ENCODE assay signal across 26 cellular contexts in the genomic region with DNA sequence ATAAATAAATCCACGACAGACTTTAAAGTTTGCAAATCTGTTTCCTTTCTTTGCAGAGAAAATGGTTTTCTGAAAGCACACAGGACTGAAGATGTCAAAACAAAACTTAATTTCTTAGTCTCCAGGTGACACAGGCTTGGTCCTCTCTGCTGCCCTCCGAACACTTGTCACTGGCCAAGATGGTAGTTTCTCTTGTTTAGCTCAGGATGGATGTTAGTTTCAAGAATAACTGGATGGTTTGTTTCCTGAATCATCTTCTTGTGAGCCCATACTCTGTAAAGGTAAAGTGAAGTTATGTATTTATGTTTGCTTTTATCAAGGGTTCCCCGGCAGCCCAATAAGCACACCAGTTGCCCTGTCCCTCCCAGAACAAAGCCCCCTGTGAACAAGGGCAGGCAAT. TPM values are rescaled to one million over a fixed set of nuclear protein-coding genes. Genes with fewer than 3 reads are reported as not detected.
A peak's percentile ranks its signal among the peaks of the same experiment; 100 is the strongest.
DNase-seq lines count a peak whose midpoint lies in the region; ATAC-seq lines count a peak whose summit lies in the region.
"Had no signal": no experiment of that assay in that cellular context is flagged by ENCODE, and none has a peak within 500 bp of the region (broad histone marks: within the 10 kb centered on the region; RNA-seq: fewer than 3 reads in every experiment).

No MANE protein-coding gene starts in this region.

- no peaks in the 10 kb centered on the region for H3K27me3 Mint-ChIP-seq in activated CD4-positive, alpha-beta T cell treated with anti-CD3 and anti-CD28 coated beads, Interleukin-2, amount 10 ng/mL, durations not matched to agents 24 days and 14 days
- H3K27me3 Mint-ChIP-seq in CD4-positive, CD25-positive, alpha-beta regulatory T cell = no peaks in the 10 kb centered on the region
- no peaks in the 10 kb centered on the region for H3K27me3 Mint-ChIP-seq in activated naive CD8-positive, alpha-beta T cell treated with anti-CD3 and anti-CD28 coated beads for 36 hours
- no peaks in the 10 kb centered on the region for H3K27me3 Mint-ChIP-seq in stimulated activated naive B cell treated with anti-CD40 and anti-IgM and Interleukin-4, amounts not matched to agents 10 μg/mL and 1 μg/mL and 100 μg/mL, for 72 hours
- H3K27me3 Mint-ChIP-seq: B cell; CD8-positive, alpha-beta memory T cell; IgD-negative memory B cell had no signal

- peaks cover 38% of the 10 kb centered on the region for H3K36me3 Mint-ChIP-seq in activated CD4-positive, alpha-beta T cell treated with anti-CD3 and anti-CD28 coated beads, Interleukin-2, amount 10 ng/mL, durations not matched to agents 24 days and 14 days (ENCODE audit: low read depth)
- peaks cover 13% of the 10 kb centered on the region for H3K36me3 Mint-ChIP-seq in CD4-positive, CD25-positive, alpha-beta regulatory T cell
- H3K36me3 Mint-ChIP-seq in activated naive CD8-positive, alpha-beta T cell treated with anti-CD3 and anti-CD28 coated beads for 36 hours = peaks cover 11% of the 10 kb centered on the region
- peaks cover 12% of the 10 kb centered on the region in 2 donors for H3K36me3 Mint-ChIP-seq in stimulated activated naive B cell treated with anti-CD40 and anti-IgM and Interleukin-4, amounts not matched to agents 10 μg/mL and 1 μg/mL and 100 μg/mL, for 72 hours

- no peaks in the 10 kb centered on the region for H3K9me3 Mint-ChIP-seq in activated CD4-positive, alpha-beta T cell treated with anti-CD3 and anti-CD28 coated beads, Interleukin-2, amount 10 ng/mL, durations not matched to agents 24 days and 14 days
- H3K9me3 Mint-ChIP-seq in CD4-positive, CD25-positive, alpha-beta regulatory T cell = no peaks in the 10 kb centered on the region
- H3K9me3 Mint-ChIP-seq in activated naive CD8-positive, alpha-beta T cell treated with anti-CD3 and anti-CD28 coated beads for 36 hours = no peaks in the 10 kb centered on the region
- no peaks in the 10 kb centered on the region for H3K9me3 Mint-ChIP-seq in stimulated activated naive B cell treated with anti-CD40 and anti-IgM and Interleukin-4, amounts not matched to agents 10 μg/mL and 1 μg/mL and 100 μg/mL, for 72 hours
- H3K9me3 Mint-ChIP-seq: CD8-positive, alpha-beta memory T cell; IgD-negative memory B cell had no signal

- H3K9me3 ChIP-seq in CD4-positive, CD25-positive, alpha-beta regulatory T cell (ENCODE audit: control insufficient read depth in 2 of 2, low read length in 2 of 2) = no peaks in the 10 kb centered on the region

- intact Hi-C loops in activated CD4-positive, alpha-beta T cell treated with anti-CD3 and anti-CD28 coated beads, Interleukin-2, amount 10 ng/mL, durations not matched to agents 24 days and 14 days (cut with micrococcal nuclease) = no loop called here
- intact Hi-C loops in left colon (cut with DNase I, micrococcal nuclease) = no loop called here

- ATAC-seq in CD4-positive, CD25-positive, alpha-beta regulatory T cell (ENCODE audit: low read depth in 2 of 2) = no peak
- ATAC-seq in stimulated activated naive B cell treated with anti-CD40 and anti-IgM and Interleukin-4, amounts not matched to agents 10 μg/mL and 1 μg/mL and 100 μg/mL, for 72 hours (replicated peaks) = no peak
- no peak for ATAC-seq in left colon
- ATAC-seq: HCT116, Panc1 had no signal

- no peak overlapping the region for H3K4me3 ChIP-seq in CD4-positive, CD25-positive, alpha-beta regulatory T cell (ENCODE audit: low read depth, low read length)

- H3K36me3 ChIP-seq in CD4-positive, CD25-positive, alpha-beta regulatory T cell (ENCODE audit: control insufficient read depth, insufficient read depth, low read length) = peaks cover 40% of the 10 kb centered on the region

- H3K27ac Mint-ChIP-seq in activated CD4-positive, alpha-beta T cell treated with anti-CD3 and anti-CD28 coated beads, Interleukin-2, amount 10 ng/mL, durations not matched to agents 24 days and 14 days = peak overlapping the region; percentile 20
- peak overlapping the region in 2 of 3 donors; percentile 8 to 74 for H3K27ac Mint-ChIP-seq in CD4-positive, CD25-positive, alpha-beta regulatory T cell
- peak overlapping the region; percentile 21 for H3K27ac Mint-ChIP-seq in activated naive CD8-positive, alpha-beta T cell treated with anti-CD3 and anti-CD28 coated beads for 36 hours
- H3K27ac Mint-ChIP-seq in stimulated activated naive B cell treated with anti-CD40 and anti-IgM and Interleukin-4, amounts not matched to agents 10 μg/mL and 1 μg/mL and 100 μg/mL, for 72 hours = peak overlapping the region; percentile 51
- H3K27ac Mint-ChIP-seq: B cell had no signal

- H3K4me1 ChIP-seq in CD4-positive, CD25-positive, alpha-beta regulatory T cell (ENCODE audit: control insufficient read depth, insufficient read depth, low read length, poor library complexity, severe bottlenecking) = no peaks in the 10 kb centered on the region

- no peaks in the 10 kb centered on the region for H3K27me3 ChIP-seq in CD4-positive, CD25-positive, alpha-beta regulatory T cell (ENCODE audit: control insufficient read depth, insufficient read depth, low read length)

- H3K27ac ChIP-seq in CD4-positive, CD25-positive, alpha-beta regulatory T cell (ENCODE audit: insufficient read depth, low read length, poor library complexity, severe bottlenecking) = no peak overlapping the region
- H3K27ac ChIP-seq: 22Rv1, C4-2B, HL-60, KMS-11, RWPE1 had no signal

- no peak overlapping the region for H3K4me3 Mint-ChIP-seq in activated CD4-positive, alpha-beta T cell treated with anti-CD3 and anti-CD28 coated beads, Interleukin-2, amount 10 ng/mL, durations not matched to agents 24 days and 14 days
- no peak overlapping the region for H3K4me3 Mint-ChIP-seq in CD4-positive, CD25-positive, alpha-beta regulatory T cell
- no peak overlapping the region for H3K4me3 Mint-ChIP-seq in activated naive CD8-positive, alpha-beta T cell treated with anti-CD3 and anti-CD28 coated beads for 36 hours
- no peak overlapping the region for H3K4me3 Mint-ChIP-seq in stimulated activated naive B cell treated with anti-CD40 and anti-IgM and Interleukin-4, amounts not matched to agents 10 μg/mL and 1 μg/mL and 100 μg/mL, for 72 hours
- H3K4me3 Mint-ChIP-seq: B cell, IgD-negative memory B cell had no signal

- no peak for DNase-seq in activated CD4-positive, alpha-beta T cell treated with anti-CD3 and anti-CD28 coated beads, Interleukin-2, amount 10 ng/mL, durations not matched to agents 24 days and 14 days
- no peak for DNase-seq in activated CD4-positive, alpha-beta T cell treated with anti-CD3 and anti-CD28 coated beads for 48 hours
- DNase-seq in CD4-positive, CD25-positive, alpha-beta regulatory T cell = no peak
- DNase-seq in activated naive CD8-positive, alpha-beta T cell treated with anti-CD3 and anti-CD28 coated beads for 36 hours = no peak
- no peak for DNase-seq in stimulated activated naive B cell treated with anti-CD40 and anti-IgM and Interleukin-4, amounts not matched to agents 10 μg/mL and 1 μg/mL and 100 μg/mL, for 72 hours
- DNase-seq in left colon (no peak), Kasumi-1 (lab: John Stamatoyannopoulos, UW) (no peak)
- DNase-seq: CD8-positive, alpha-beta memory T cell; DMS 273 treated with DMSO at 0.1 percent for 48 hours; DMS79 treated with DMSO at 0.1 percent for 48 hours; NCI-H1092; NCI-H1417 treated with DMSO at 0.1 percent for 48 hours; NCI-H1694 treated with DMSO at 0.1 percent for 48 hours; NCI-H2081; NCI-H2227 treated with DMSO at 0.1 percent for 48 hours; NCI-H526 treated with DMSO at 0.1 percent for 48 hours; SHP77 had no signal

- no peaks in the 10 kb centered on the region for H3K4me1 Mint-ChIP-seq in activated CD4-positive, alpha-beta T cell treated with anti-CD3 and anti-CD28 coated beads, Interleukin-2, amount 10 ng/mL, durations not matched to agents 24 days and 14 days
- H3K4me1 Mint-ChIP-seq in CD4-positive, CD25-positive, alpha-beta regulatory T cell = peaks cover 0 to 3% (median 0%) of the 10 kb centered on the region in 4 donors
- H3K4me1 Mint-ChIP-seq in activated naive CD8-positive, alpha-beta T cell treated with anti-CD3 and anti-CD28 coated beads for 36 hours = no peaks in the 10 kb centered on the region
- no peaks in the 10 kb centered on the region for H3K4me1 Mint-ChIP-seq in stimulated activated naive B cell treated with anti-CD40 and anti-IgM and Interleukin-4, amounts not matched to agents 10 μg/mL and 1 μg/mL and 100 μg/mL, for 72 hours
- H3K4me1 Mint-ChIP-seq: B cell; CD8-positive, alpha-beta memory T cell; IgD-negative memory B cell had no signal

RNA-seq across cellular contexts. Expression of a gene that starts 9.9 kb away (rescaled TPM):
- total RNA-seq in activated CD4-positive, alpha-beta T cell treated with anti-CD3 and anti-CD28 coated beads, Interleukin-2, amount 10 ng/mL, durations not matched to agents 24 days and 14 days = 34.1 and 34.7 TPM in 2 replicates
- 60.5 TPM for total RNA-seq in CD4-positive, CD25-positive, alpha-beta regulatory T cell
- polyA plus RNA-seq in CD4-positive, CD25-positive, alpha-beta regulatory T cell = 10 to 100 TPM in 1 of 4 donors, 1 to 10 TPM in 3; 6.6 to 10.9 (median 7.6) TPM
- total RNA-seq in activated naive CD8-positive, alpha-beta T cell treated with anti-CD3 and anti-CD28 coated beads for 36 hours = 10 to 100 TPM; 21.3 to 22.7 TPM
- 10 to 100 TPM; 46.9 to 50.1 TPM for total RNA-seq in left colon

RNA-seq across cellular contexts. Expression of a gene that starts 34.2 kb away (rescaled TPM):
- 125 and 133 TPM in 2 replicates for total RNA-seq in activated CD4-positive, alpha-beta T cell treated with anti-CD3 and anti-CD28 coated beads, Interleukin-2, amount 10 ng/mL, durations not matched to agents 24 days and 14 days
- total RNA-seq in CD4-positive, CD25-positive, alpha-beta regulatory T cell = 92.1 TPM
- polyA plus RNA-seq in CD4-positive, CD25-positive, alpha-beta regulatory T cell = 100 to 1,000 TPM in 2 of 4 donors, 10 to 100 TPM in 2; 98.5 to 123 (median 106) TPM
- total RNA-seq in activated naive CD8-positive, alpha-beta T cell treated with anti-CD3 and anti-CD28 coated beads for 36 hours = 100 to 1,000 TPM; 133 to 141 TPM
- total RNA-seq in left colon = 10 to 100 TPM; 33.8 to 40.7 TPM

RNA-seq across cellular contexts. Expression of a gene that starts 40.7 kb away (rescaled TPM):
- total RNA-seq in activated CD4-positive, alpha-beta T cell treated with anti-CD3 and anti-CD28 coated beads, Interleukin-2, amount 10 ng/mL, durations not matched to agents 24 days and 14 days = 17.2 and 17.3 TPM in 2 replicates
- total RNA-seq in CD4-positive, CD25-positive, alpha-beta regulatory T cell = 9.4 TPM
- polyA plus RNA-seq in CD4-positive, CD25-positive, alpha-beta regulatory T cell = 10 to 100 TPM in 3 of 4 donors, 1 to 10 TPM in 1; 8.9 to 19.3 (median 16.0) TPM
- 10 to 100 TPM; 19.4 to 19.5 TPM for total RNA-seq in activated naive CD8-positive, alpha-beta T cell treated with anti-CD3 and anti-CD28 coated beads for 36 hours
- total RNA-seq in left colon = 1 to 10 TPM in 1 of 2 donors, under 1 TPM in 1; 0.98 to 1.3 TPM

RNA-seq across cellular contexts. Expression of a gene that starts 56.3 kb away (rescaled TPM):
- total RNA-seq in activated CD4-positive, alpha-beta T cell treated with anti-CD3 and anti-CD28 coated beads, Interleukin-2, amount 10 ng/mL, durations not matched to agents 24 days and 14 days = 7.1 and 8.1 TPM in 2 replicates
- 3.9 TPM for total RNA-seq in CD4-positive, CD25-positive, alpha-beta regulatory T cell
- 1 to 10 TPM in 2 of 4 donors, under 1 TPM in 2; 0.75 to 2.0 (median 1.4) TPM for polyA plus RNA-seq in CD4-positive, CD25-positive, alpha-beta regulatory T cell
- 1 to 10 TPM; 6.1 to 6.5 TPM for total RNA-seq in activated naive CD8-positive, alpha-beta T cell treated with anti-CD3 and anti-CD28 coated beads for 36 hours
- total RNA-seq in left colon = 1 to 10 TPM; 1.6 TPM
